11 cellular contexts compared by ENCODE assay signal in the genomic region with DNA sequence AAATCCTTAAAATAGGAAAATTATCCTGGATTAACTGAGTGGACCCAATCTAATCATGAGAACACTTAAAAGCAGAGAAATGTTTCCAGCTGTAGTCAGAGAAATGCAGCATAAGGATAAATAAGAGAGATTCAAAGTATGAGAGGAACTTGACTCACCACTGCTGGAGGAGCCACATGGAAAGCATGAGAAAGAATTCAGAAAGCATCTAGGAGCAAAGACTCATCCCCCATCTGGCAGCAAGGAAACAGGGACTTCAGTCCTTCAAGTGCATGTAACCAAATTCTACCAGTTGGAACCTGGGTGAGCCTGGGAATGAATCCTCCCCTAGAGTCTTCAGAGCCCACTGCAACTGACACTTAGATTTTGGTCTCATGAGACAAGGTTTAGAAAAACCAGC. TPM values are rescaled to one million over a fixed set of nuclear protein-coding genes. Genes with fewer than 3 reads are reported as not detected.
DNase-seq lines count a peak whose midpoint lies in the region; ATAC-seq and TF ChIP-seq lines count a peak whose summit lies in the region.
"Had no signal": no experiment of that assay in that cellular context is flagged by ENCODE, and none has a peak within 500 bp of the region (broad histone marks: within the 10 kb centered on the region; RNA-seq: fewer than 3 reads in every experiment).

No MANE protein-coding gene starts in this region.

- no peak overlapping the region for H2BK12ac ChIP-seq in H9 (ENCODE audit: insufficient read length, low read depth, low read length)

- H3K14ac ChIP-seq in H9 (ENCODE audit: insufficient read depth, low read length), result no peak overlapping the region

- no peaks in the 10 kb centered on the region for H3K4me1 ChIP-seq in H9 (ENCODE audit: insufficient read depth, low read length)

- H3K27me3 Mint-ChIP-seq in H9 (ENCODE audit: low read depth), result no peaks in the 10 kb centered on the region
- H3K27me3 Mint-ChIP-seq in activated T-helper 1 cell treated with anti-CD3 and anti-CD28 coated beads, Interleukin-12 subunit alpha, Interleukin-12 subunit beta, Interleukin-2, Interleukin-4 antibody, amounts not matched to agents 30 ng/mL and 10 ng/mL and 1 ng/mL, durations not matched to agents 14 hours and 24 hours and 36 hours (ENCODE audit: insufficient read depth), result no peaks in the 10 kb centered on the region

- no peak overlapping the region for H3K18ac ChIP-seq in H9 (ENCODE audit: insufficient read length, low read depth, low read length)

- H3K27ac Mint-ChIP-seq in H9, result peak overlapping the region in 1 of 3 experiments; percentile 49; a peak in 1 of 7 replicates
- H3K27ac Mint-ChIP-seq in activated T-helper 1 cell treated with anti-CD3 and anti-CD28 coated beads, Interleukin-12 subunit alpha, Interleukin-12 subunit beta, Interleukin-2, Interleukin-4 antibody, amounts not matched to agents 30 ng/mL and 10 ng/mL and 1 ng/mL, durations not matched to agents 14 hours and 24 hours and 36 hours, result no peak overlapping the region

- H3K4me3 ChIP-seq in AG04449 (ENCODE audit: low read depth, low read length) (no peak overlapping the region), astrocyte of the spinal cord (ENCODE audit: low read depth, low read length) (no peak overlapping the region)

- no peak overlapping the region for H3K4ac ChIP-seq in H9 (ENCODE audit: low read depth, low read length)

- H4K5ac ChIP-seq in H9 (ENCODE audit: insufficient read length, low read depth, low read length), result no peak overlapping the region

- no peak overlapping the region for H2BK20ac ChIP-seq in H9 (ENCODE audit: low read depth, low read length, poor library complexity, severe bottlenecking)

- no peaks in the 10 kb centered on the region for H3K27me3 ChIP-seq in H9 (ENCODE audit: insufficient read depth, low read length)

- H3K79me1 ChIP-seq in H9 (ENCODE audit: insufficient read depth, low read depth, low read length, poor library complexity, severe bottlenecking), result no peaks in the 10 kb centered on the region

- no peak overlapping the region for H2AFZ ChIP-seq in H9 (ENCODE audit: low read length)

- H4K8ac ChIP-seq in H9 (replicated peaks; ENCODE audit: insufficient read length, low read depth, low read length), result no peak overlapping the region

- H3K36me3 Mint-ChIP-seq in H9 (ENCODE audit: insufficient read depth in 1 of 3, low read depth in 3 of 3), result peaks cover 3 to 25% (median 5%) of the 10 kb centered on the region in 3 experiments; a peak in 6 of 7 replicates
- H3K36me3 Mint-ChIP-seq in activated T-helper 1 cell treated with anti-CD3 and anti-CD28 coated beads, Interleukin-12 subunit alpha, Interleukin-12 subunit beta, Interleukin-2, Interleukin-4 antibody, amounts not matched to agents 30 ng/mL and 10 ng/mL and 1 ng/mL, durations not matched to agents 14 hours and 24 hours and 36 hours (ENCODE audit: low read depth), result peaks cover 2% of the 10 kb centered on the region

- DNase-seq in AG04449 (ENCODE audit: low read depth, low spot score), result peak; percentile 76
- peak; percentile 47 for DNase-seq in H9
- peak; percentile 83 for DNase-seq in astrocyte of the spinal cord (ENCODE audit: low read depth, low spot score)
- DNase-seq in kidney glomerular epithelial cell (lab: John Stamatoyannopoulos, UW), result peak; percentile 19
- DNase-seq in activated T-helper 1 cell treated with anti-CD3 and anti-CD28 coated beads, Interleukin-12 subunit alpha, Interleukin-12 subunit beta, Interleukin-2, Interleukin-4 antibody, amounts not matched to agents 30 ng/mL and 10 ng/mL and 1 ng/mL, durations not matched to agents 14 hours and 24 hours and 36 hours (ENCODE audit: low spot score), result no peak
- no peak for DNase-seq in T-helper 9 cell
- no peak for DNase-seq in LoVo (ENCODE audit: low spot score)
- DNase-seq: activated naive CD4-positive, alpha-beta T cell; Caco-2; substantia nigra had no signal

- no peaks in the 10 kb centered on the region for H3K23me2 ChIP-seq in H9 (ENCODE audit: insufficient read length, low read depth, low read length, poor library complexity, severe bottlenecking)

- in situ Hi-C loops in astrocyte of the spinal cord (cut with HindIII; ENCODE audit: low sequenced_read_pairs), result no loop called here

- no peak overlapping the region for H3T11ph ChIP-seq in H9 (ENCODE audit: low read length)

- peaks cover 7 to 15% of the 10 kb centered on the region in 2 experiments; a peak in 3 of 4 replicates for H3K4me1 Mint-ChIP-seq in H9
- H3K4me1 Mint-ChIP-seq in activated T-helper 1 cell treated with anti-CD3 and anti-CD28 coated beads, Interleukin-12 subunit alpha, Interleukin-12 subunit beta, Interleukin-2, Interleukin-4 antibody, amounts not matched to agents 30 ng/mL and 10 ng/mL and 1 ng/mL, durations not matched to agents 14 hours and 24 hours and 36 hours (ENCODE audit: low read depth), result peaks cover 11% of the 10 kb centered on the region

- no peak overlapping the region for H3K4me3 Mint-ChIP-seq in H9
- no peak overlapping the region for H3K4me3 Mint-ChIP-seq in activated T-helper 1 cell treated with anti-CD3 and anti-CD28 coated beads, Interleukin-12 subunit alpha, Interleukin-12 subunit beta, Interleukin-2, Interleukin-4 antibody, amounts not matched to agents 30 ng/mL and 10 ng/mL and 1 ng/mL, durations not matched to agents 14 hours and 24 hours and 36 hours

- H3K4me2 ChIP-seq in H9 (ENCODE audit: insufficient read depth, insufficient read length, low read length), result no peak overlapping the region

- H4K91ac ChIP-seq in H9 (ENCODE audit: insufficient read length, low read depth, low read length), result no peak overlapping the region

- H2AK5ac ChIP-seq in H9 (ENCODE audit: insufficient read length, low read length), result no peak overlapping the region

- no peak overlapping the region for H3K27ac ChIP-seq in H9 (ENCODE audit: insufficient read length, low read depth, low read length)

- H3K79me2 ChIP-seq in H9 (ENCODE audit: insufficient read depth, low read length), result 0 out of 2 replicates have a peak, but pooled peaks cover 1% of the 10 kb centered on the region

- no peak for ATAC-seq in HG03354 (IDR thresholded peaks at IDR 0.05; ENCODE audit: poor library complexity, severe bottlenecking, unreplicated experiment)

- H3K9ac ChIP-seq in H9 (ENCODE audit: extremely low read depth, insufficient read length, low read length), result no peak overlapping the region

- H3K56ac ChIP-seq in H9 (ENCODE audit: insufficient read length, low read depth, low read length), result no peak overlapping the region

- no peak overlapping the region for H2BK5ac ChIP-seq in H9 (ENCODE audit: insufficient read length, low read length)

- CTCF ChIA-PET in AG04449 (lab: Yijun Ruan, JAX), result interaction anchor here (0.8 to 7.8 kb wide), 14 partner anchors 16 to 247 kb away, joined by 3 to 136 read pairs (median 8); a partner anchor contains a TSS

- peaks cover 3% of the 10 kb centered on the region in 2 experiments; a peak in 2 of 5 replicates for H3K9me3 Mint-ChIP-seq in H9
- no peaks in the 10 kb centered on the region for H3K9me3 Mint-ChIP-seq in activated T-helper 1 cell treated with anti-CD3 and anti-CD28 coated beads, Interleukin-12 subunit alpha, Interleukin-12 subunit beta, Interleukin-2, Interleukin-4 antibody, amounts not matched to agents 30 ng/mL and 10 ng/mL and 1 ng/mL, durations not matched to agents 14 hours and 24 hours and 36 hours

- TF ChIP-seq CTCF in AG04449 (IDR thresholded peaks at IDR 0.05; ENCODE audit: insufficient read depth, low read length, missing control alignments) (no peak), H9 (conservative IDR thresholded peaks at IDR 0.05) (no peak), astrocyte of the spinal cord (IDR thresholded peaks at IDR 0.05; ENCODE audit: low read depth, low read length) (no peak)

- H2BK15ac ChIP-seq in H9 (ENCODE audit: low read depth, low read length), result no peak overlapping the region

- no peak overlapping the region for H3K23ac ChIP-seq in H9 (ENCODE audit: insufficient read length, low read depth, low read length)

- H2BK120ac ChIP-seq in H9 (ENCODE audit: low read depth, low read length, poor library complexity, severe bottlenecking), result no peak overlapping the region

- intact Hi-C loops in activated T-helper 1 cell treated with anti-CD3 and anti-CD28 coated beads, Interleukin-12 subunit alpha, Interleukin-12 subunit beta, Interleukin-2, Interleukin-4 antibody, amounts not matched to agents 30 ng/mL and 10 ng/mL and 1 ng/mL, durations not matched to agents 14 hours and 24 hours and 36 hours (cut with micrococcal nuclease), result no loop called here

- POLR2A ChIA-PET in AG04449 (lab: Yijun Ruan, JAX), result no interaction called here

- no peaks in the 10 kb centered on the region for H4K20me1 ChIP-seq in H9 (ENCODE audit: control insufficient read depth, insufficient read depth, insufficient read length)

- no peaks in the 10 kb centered on the region for H3K9me3 ChIP-seq in H9 (ENCODE audit: control insufficient read depth, low read depth, low read length)

RNA-seq across cellular contexts. Expression of a gene that starts 33.7 kb away (rescaled TPM):
- total RNA-seq in H9 (2021), result 20.4 and 21.8 TPM in 2 replicates
- 18.3 and 20.5 TPM in 2 replicates for total RNA-seq in activated T-helper 1 cell treated with anti-CD3 and anti-CD28 coated beads, Interleukin-12 subunit alpha, Interleukin-12 subunit beta, Interleukin-2, Interleukin-4 antibody, amounts not matched to agents 30 ng/mL and 10 ng/mL and 1 ng/mL, durations not matched to agents 14 hours and 24 hours and 36 hours

RNA-seq across cellular contexts. Expression of a gene that starts 43.0 kb away (rescaled TPM):
- total RNA-seq in H9 (2021), result 47.8 and 49.8 TPM in 2 replicates
- total RNA-seq in activated T-helper 1 cell treated with anti-CD3 and anti-CD28 coated beads, Interleukin-12 subunit alpha, Interleukin-12 subunit beta, Interleukin-2, Interleukin-4 antibody, amounts not matched to agents 30 ng/mL and 10 ng/mL and 1 ng/mL, durations not matched to agents 14 hours and 24 hours and 36 hours, result 57.4 and 61.8 TPM in 2 replicates

Comparison
In these comparisons a context has a peak if more than half of its experiments do, and no peak if none do; other contexts are left out.
1. DNase-seq: peak in AG04449 (single experiment), H9 (single experiment), astrocyte of the spinal cord (single experiment) and kidney glomerular epithelial cell (single experiment); none in activated T-helper 1 cell treated with anti-CD3 and anti-CD28 coated beads, Interleukin-12 subunit alpha, Interleukin-12 subunit beta, Interleukin-2, Interleukin-4 antibody, amounts not matched to agents 30 ng/mL and 10 ng/mL and 1 ng/mL, durations not matched to agents 14 hours and 24 hours and 36 hours (single experiment), T-helper 9 cell (single experiment) and LoVo (single experiment).